Comparison of ENCODE assay signal across 18 cellular contexts in the genomic region with DNA sequence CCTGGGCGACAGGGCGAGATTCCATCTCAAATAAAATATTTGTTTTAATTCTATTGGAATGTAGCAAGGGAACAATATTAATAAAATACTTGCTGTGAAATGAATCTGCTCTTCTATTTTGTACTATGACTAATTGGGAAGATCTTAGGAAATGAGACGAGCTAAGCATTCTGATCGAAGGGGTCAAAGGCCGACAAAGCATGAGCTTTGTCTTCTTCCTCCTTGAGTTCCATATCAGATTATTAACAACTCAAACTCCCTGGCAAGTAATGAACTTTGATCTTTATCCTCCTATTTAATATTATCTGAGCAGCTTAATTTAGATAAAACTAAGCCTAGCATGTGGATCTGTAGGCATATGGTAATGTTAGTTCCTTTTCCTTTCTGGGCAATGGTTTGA. TPM values are rescaled to one million over a fixed set of nuclear protein-coding genes. Genes with fewer than 3 reads are reported as not detected.
DNase-seq lines count a peak whose midpoint lies in the region; ATAC-seq, FAIRE-seq and TF ChIP-seq lines count a peak whose summit lies in the region.
"Had no signal": no experiment of that assay in that cellular context is flagged by ENCODE, and none has a peak within 500 bp of the region (broad histone marks: within the 10 kb centered on the region; RNA-seq: fewer than 3 reads in every experiment).

No MANE protein-coding gene starts in this region.

- H3K4me2 ChIP-seq in HepG2 (ENCODE audit: low read depth, low read length): no peak overlapping the region
- no peak overlapping the region for H3K4me2 ChIP-seq in neural progenitor cell

- no peak for FAIRE-seq in HepG2 (lab: Jason Lieb, UNC)
- FAIRE-seq: GM12878, GM18507, H54 had no signal

- peaks cover 2% of the 10 kb centered on the region for H3K27me3 Mint-ChIP-seq in neural progenitor cell (ENCODE audit: insufficient read depth, low read depth)
- H3K27me3 Mint-ChIP-seq: CD4-positive, alpha-beta T cell had no signal

- H3K4me3 Mint-ChIP-seq in neural progenitor cell: no peak overlapping the region
- H3K4me3 Mint-ChIP-seq: CD4-positive, alpha-beta T cell had no signal

- H4K20me1 ChIP-seq in HepG2 (ENCODE audit: insufficient read depth, low read length) (no peaks in the 10 kb centered on the region), neural progenitor cell (ENCODE audit: low read depth) (no peaks in the 10 kb centered on the region)

- no peak overlapping the region for H2AFZ ChIP-seq in HepG2 (ENCODE audit: low read length)
- no peak overlapping the region for H2AFZ ChIP-seq in neural progenitor cell (replicated peaks)
- H2AFZ ChIP-seq: GM23248 had no signal

- TF ChIP-seq EP300 in HepG2 (IDR thresholded peaks at IDR 0.05; ENCODE audit: low read depth in 2 of 2, low read length in 2 of 2) (no peak), HepG2 (CRISPR knock-in tag; IDR thresholded peaks at IDR 0.05; ENCODE audit: borderline replicate concordance) (no peak)

- no peaks in the 10 kb centered on the region for H3K27me3 ChIP-seq in liver (ENCODE audit: control insufficient read depth in 4 of 4, insufficient read depth in 4 of 4, low read length in 3 of 4)
- no peaks in the 10 kb centered on the region for H3K27me3 ChIP-seq in HepG2 (ENCODE audit: control insufficient read depth in 1 of 2, insufficient read depth in 2 of 2, low read length in 2 of 2)
- H3K27me3 ChIP-seq in neural progenitor cell: no peaks in the 10 kb centered on the region
- H3K27me3 ChIP-seq in BE2C: no peaks in the 10 kb centered on the region

- H3K4me1 Mint-ChIP-seq in neural progenitor cell: peaks cover 23% of the 10 kb centered on the region

- WGBS in liver: 41% methylated on average over 5 of the region's 5 CpGs
- 90% methylated on average over 5 of the region's 5 CpGs for WGBS in HepG2 (ENCODE audit: low lambda C conversion rate)

- TF ChIP-seq RAD21 in liver (IDR thresholded peaks at IDR 0.05) (no peak), HepG2 (CRISPR knock-in tag; IDR thresholded peaks at IDR 0.05) (no peak)

- intact Hi-C loops in HepG2 (cut with micrococcal nuclease; ENCODE audit: unreplicated experiment): no loop called here

- POLR2A ChIA-PET in HepG2 (lab: Yijun Ruan, JAX): interaction anchor here (2.9 kb wide), 1 partner anchor 42 kb away, joined by 14 read pairs; a partner anchor contains a TSS

- peaks cover 8 to 33% (median 17%) of the 10 kb centered on the region in 4 donors for H3K4me1 ChIP-seq in liver (ENCODE audit: control insufficient read depth in 4 of 4, insufficient read depth in 4 of 4, low read length in 3 of 4)
- H3K4me1 ChIP-seq in HepG2 (ENCODE audit: insufficient read depth, low read length): peaks cover 40% of the 10 kb centered on the region
- H3K4me1 ChIP-seq in neural progenitor cell: peaks cover 2% of the 10 kb centered on the region
- H3K4me1 ChIP-seq in BE2C: no peaks in the 10 kb centered on the region

- H3K36me3 Mint-ChIP-seq in neural progenitor cell: peaks cover 4% of the 10 kb centered on the region

- TF ChIP-seq POLR2A in HepG2 (IDR thresholded peaks at IDR 0.05; ENCODE audit: insufficient read depth in 1 of 2, low read depth in 2 of 2, low read length in 2 of 2): no peak

- no TSS peak for BruUV-seq in HepG2 (replicated peaks; lab: Mats Ljungman, UMichigan)

- H3K9ac ChIP-seq in liver (ENCODE audit: low read depth in 1 of 2, low read length in 2 of 2) (peak overlapping the region in 1 of 2 donors; percentile 21), HepG2 (ENCODE audit: insufficient read depth, low read depth, low read length) (no peak overlapping the region), neural progenitor cell (no peak overlapping the region)
- H3K9ac ChIP-seq: GM23248 had no signal

- H3K9me3 ChIP-seq in liver (ENCODE audit: control insufficient read depth in 4 of 4, low read length in 3 of 4) (no peaks in the 10 kb centered on the region), HepG2 (ENCODE audit: low read length) (no peaks in the 10 kb centered on the region), neural progenitor cell (ENCODE audit: low read depth) (no peaks in the 10 kb centered on the region), BE2C (no peaks in the 10 kb centered on the region)

- CTCF ChIA-PET in HepG2 (lab: Yijun Ruan, JAX; ENCODE audit: low intra/inter-chr PET ratio, low total read pairs): no interaction called here

- DNase-seq in HepG2 (ENCODE audit: low spot score) (no peak), left lobe of liver (ENCODE audit: low spot score) (no peak), neural progenitor cell (ENCODE audit: low spot score) (no peak), NOMO-1 (lab: John Stamatoyannopoulos, UW; ENCODE audit: unreplicated experiment in 2 of 2) (no peak), NCI-H1092 (lab: John Stamatoyannopoulos, UW) (no peak), amygdala (lab: John Stamatoyannopoulos, UW) (no peak), BE2C (no peak)
- DNase-seq: C1 segment of cervical spinal cord; Calu3; CD4-positive, alpha-beta T cell; DMS79; GM23248 had no signal

- no peaks in the 10 kb centered on the region for H3F3A ChIP-seq in neural progenitor cell (ENCODE audit: low read depth)

- H3K9me3 Mint-ChIP-seq in neural progenitor cell: no peaks in the 10 kb centered on the region
- H3K9me3 Mint-ChIP-seq: CD4-positive, alpha-beta T cell had no signal

- H3K27ac ChIP-seq in liver (ENCODE audit: low read depth in 1 of 2, low read length in 2 of 2) (peak overlapping the region; percentile 81 to 93), HepG2 (ENCODE audit: extremely low read length, insufficient read depth, low read length) (no peak overlapping the region), neural progenitor cell (no peak overlapping the region)
- H3K27ac ChIP-seq: 22Rv1, GM23248 had no signal

- H3K36me3 ChIP-seq in liver (ENCODE audit: control insufficient read depth in 4 of 4, insufficient read depth in 3 of 4, low read depth in 1 of 4, low read length in 3 of 4) (no peaks in the 10 kb centered on the region), HepG2 (replicated peaks in 1 of 2; ENCODE audit: control insufficient read depth in 1 of 2, insufficient read depth in 2 of 2, low read length in 2 of 2) (peaks cover 0 to 5% of the 10 kb centered on the region in 2 experiments; a peak in 1 of 5 replicates), neural progenitor cell (no peaks in the 10 kb centered on the region), BE2C (peaks cover 9% of the 10 kb centered on the region; the same call in 1 of the 2 replicates)

- H3K4me3 ChIP-seq in liver (ENCODE audit: low read depth in 1 of 3, low read length in 3 of 3): no peak overlapping the region
- H3K4me3 ChIP-seq in HepG2 (replicated peaks in 1 of 3; ENCODE audit: insufficient read depth in 1 of 3, low read depth in 2 of 3, low read length in 3 of 3): no peak overlapping the region
- H3K4me3 ChIP-seq in neural progenitor cell: no peak overlapping the region
- no peak overlapping the region for H3K4me3 ChIP-seq in BE2C (ENCODE audit: low read depth, low read length)
- H3K4me3 ChIP-seq: GM12878, GM23248 had no signal

- peak overlapping the region; percentile 46 for H3K27ac Mint-ChIP-seq in neural progenitor cell
- H3K27ac Mint-ChIP-seq: CD4-positive, alpha-beta T cell had no signal

- in situ Hi-C loops in HepG2 (cut with HindIII; ENCODE audit: extremely low pct_ligation_motif_present, low pct_unique_long_range_greater_than_20kb): no loop called here

- no peaks in the 10 kb centered on the region for H3K79me2 ChIP-seq in HepG2 (ENCODE audit: insufficient read depth, low read length)
- H3K79me2 ChIP-seq in neural progenitor cell (ENCODE audit: low read depth): no peaks in the 10 kb centered on the region

- TF ChIP-seq CTCF in liver (IDR thresholded peaks at IDR 0.05; ENCODE audit: low read depth, low read length, missing input control) (no peak), HepG2 (CRISPR knock-in tag; IDR thresholded peaks at IDR 0.05) (no peak), neural progenitor cell (IDR thresholded peaks at IDR 0.05) (no peak), BE2C (IDR thresholded peaks at IDR 0.05; ENCODE audit: low read depth, low read length) (no peak)

- ATAC-seq in HepG2 (no peak), left lobe of liver (peak; percentile 6)
- ATAC-seq: GM12878, HCT116 had no signal

RNA-seq across cellular contexts. Expression of a gene that starts 15.5 kb away (rescaled TPM):
- 1 to 10 TPM; 4.5 to 6.3 TPM for total RNA-seq in liver
- 10 to 100 TPM in 1 of 2 donors, 1 to 10 TPM in 1; 5.0 to 13.9 TPM for polyA plus RNA-seq in liver
- total RNA-seq in HepG2 (2016; rRNA removed; fragmentation: Illumina TruSeq; extraction: Trizol): 43.2 and 62.7 TPM in 2 replicates
- 12.7 and 14.8 TPM in 2 replicates for total RNA-seq in HepG2 (2016; cell fraction: cytosol; rRNA removed; fragmentation: Illumina TruSeq; extraction: Trizol; ENCODE audit: low read depth)
- total RNA-seq in HepG2 (2016; cell fraction: insoluble cytoplasmic fraction; rRNA removed; fragmentation: Illumina TruSeq; extraction: Trizol): 46.9 and 68.8 TPM in 2 replicates
- total RNA-seq in HepG2 (2016; cell fraction: membrane; rRNA removed; fragmentation: Illumina TruSeq; extraction: Trizol): 27.5 and 31.0 TPM in 2 replicates
- total RNA-seq in HepG2 (2016; cell fraction: nucleus; rRNA removed; fragmentation: Illumina TruSeq; extraction: Trizol): 11.9 and 15.9 TPM in 2 replicates
- 13.0 and 14.4 TPM in 2 replicates for polyA plus RNA-seq in HepG2 (2011; rRNA removed)
- 7.9 and 12.4 TPM in 2 replicates for polyA plus RNA-seq in HepG2 (2011; cell fraction: cytosol; rRNA removed)
- polyA plus RNA-seq in HepG2 (2011; cell fraction: nucleus; rRNA removed): 1.6 and 3.7 TPM in 2 replicates
- polyA plus RNA-seq in HepG2 (2012): 15.2 and 30.2 TPM in 2 replicates
- 12.3 and 13.5 TPM in 2 replicates for polyA plus RNA-seq in HepG2 (2016; cell fraction: cytosol; fragmentation: Illumina TruSeq; extraction: Trizol; ENCODE audit: low read depth)
- polyA plus RNA-seq in HepG2 (2016; cell fraction: insoluble cytoplasmic fraction; fragmentation: Illumina TruSeq; extraction: Trizol; ENCODE audit: low read depth): 58.6 and 61.6 TPM in 2 replicates
- 18.4 and 19.5 TPM in 2 replicates for polyA plus RNA-seq in HepG2 (2016; cell fraction: membrane; fragmentation: Illumina TruSeq; extraction: Trizol; ENCODE audit: low read depth)
- polyA plus RNA-seq in HepG2 (2016; cell fraction: nucleus; fragmentation: Illumina TruSeq; extraction: Trizol; ENCODE audit: insufficient read depth, low read depth): 23.2 and 25.7 TPM in 2 replicates
- 2.1 and 7.0 TPM in 2 replicates for polyA minus RNA-seq in HepG2 (2011; rRNA and poly(A)+ RNA removed; ENCODE audit: low replicate concordance)
- 6.2 and 8.2 TPM in 2 replicates for polyA minus RNA-seq in HepG2 (2011; cell fraction: cytosol; rRNA and poly(A)+ RNA removed)
- polyA minus RNA-seq in HepG2 (2011; cell fraction: nucleus; rRNA and poly(A)+ RNA removed): 1.7 and 2.9 TPM in 2 replicates
- 9.7 TPM for total RNA-seq in left lobe of liver
- total RNA-seq in neural progenitor cell (ENCODE audit: low replicate concordance): 14.0 and 21.4 TPM in 2 replicates
- polyA plus RNA-seq in BE2C (2012; ENCODE audit: insufficient read depth, insufficient read length, low read depth): 23.5 TPM

RNA-seq across cellular contexts. Expression of a gene that starts 42.4 kb away (rescaled TPM):
- total RNA-seq in liver (10 to 100 TPM; 63.4 to 66.9 TPM), HepG2 (2016; rRNA removed; fragmentation: Illumina TruSeq; extraction: Trizol) (275 and 377 TPM in 2 replicates), left lobe of liver (47.8 TPM), neural progenitor cell (ENCODE audit: low replicate concordance) (275 and 307 TPM in 2 replicates)
- polyA plus RNA-seq in liver (100 to 1,000 TPM in 1 of 2 donors, 10 to 100 TPM in 1; 49.8 to 111 TPM), HepG2 (2011; rRNA removed) (154 and 172 TPM in 2 replicates)
- 67.2 and 80.5 TPM in 2 replicates for total RNA-seq in HepG2 (2016; cell fraction: cytosol; rRNA removed; fragmentation: Illumina TruSeq; extraction: Trizol; ENCODE audit: low read depth)
- 285 and 392 TPM in 2 replicates for total RNA-seq in HepG2 (2016; cell fraction: insoluble cytoplasmic fraction; rRNA removed; fragmentation: Illumina TruSeq; extraction: Trizol)
- 77.6 and 84.5 TPM in 2 replicates for total RNA-seq in HepG2 (2016; cell fraction: membrane; rRNA removed; fragmentation: Illumina TruSeq; extraction: Trizol)
- 186 and 191 TPM in 2 replicates for total RNA-seq in HepG2 (2016; cell fraction: nucleus; rRNA removed; fragmentation: Illumina TruSeq; extraction: Trizol)
- polyA plus RNA-seq in HepG2 (2011; cell fraction: cytosol; rRNA removed): 76.4 and 98.0 TPM in 2 replicates
- polyA plus RNA-seq in HepG2 (2011; cell fraction: nucleus; rRNA removed): 231 and 316 TPM in 2 replicates
- polyA plus RNA-seq in HepG2 (2012): 106 and 123 TPM in 2 replicates
- polyA plus RNA-seq in HepG2 (2016; cell fraction: cytosol; fragmentation: Illumina TruSeq; extraction: Trizol; ENCODE audit: low read depth): 48.7 and 55.5 TPM in 2 replicates
- 378 and 417 TPM in 2 replicates for polyA plus RNA-seq in HepG2 (2016; cell fraction: insoluble cytoplasmic fraction; fragmentation: Illumina TruSeq; extraction: Trizol; ENCODE audit: low read depth)
- 45.0 and 50.4 TPM in 2 replicates for polyA plus RNA-seq in HepG2 (2016; cell fraction: membrane; fragmentation: Illumina TruSeq; extraction: Trizol; ENCODE audit: low read depth)
- polyA plus RNA-seq in HepG2 (2016; cell fraction: nucleus; fragmentation: Illumina TruSeq; extraction: Trizol; ENCODE audit: insufficient read depth, low read depth): 359 and 362 TPM in 2 replicates
- polyA minus RNA-seq in HepG2 (2011; rRNA and poly(A)+ RNA removed; ENCODE audit: low replicate concordance): 67.1 and 233 TPM in 2 replicates
- 41.8 and 45.7 TPM in 2 replicates for polyA minus RNA-seq in HepG2 (2011; cell fraction: cytosol; rRNA and poly(A)+ RNA removed)
- polyA minus RNA-seq in HepG2 (2011; cell fraction: nucleus; rRNA and poly(A)+ RNA removed): 175 and 230 TPM in 2 replicates
- polyA plus RNA-seq in BE2C (2012; ENCODE audit: insufficient read depth, insufficient read length, low read depth): 228 TPM

Comparison
In these comparisons a context has a peak if more than half of its experiments do, and no peak if none do; other contexts are left out.
1. H3K27ac ChIP-seq: peak in liver (2 of 2); none in HepG2 (single experiment) and neural progenitor cell (single experiment).